ENCODE assay signal across 16 cellular contexts in genomic region chr1:183808296-183809027, GRCh38. TPM values are rescaled to one million over a fixed set of nuclear protein-coding genes. Genes with fewer than 3 reads are reported as not detected.
A peak's percentile ranks its signal among the peaks of the same experiment; 100 is the strongest.
DNase-seq lines count a peak whose midpoint lies in the region; ATAC-seq, FAIRE-seq and TF ChIP-seq lines count a peak whose summit lies in the region.
"Had no signal": no experiment of that assay in that cellular context is flagged by ENCODE, and none has a peak within 500 bp of the region (broad histone marks: within the 10 kb centered on the region; RNA-seq: fewer than 3 reads in every experiment).

No MANE protein-coding gene starts in this region.

- no peaks in the 10 kb centered on the region for H3K27me3 Mint-ChIP-seq in dendritic cell treated with granulocyte-macrophage colony-stimulating factor and Interleukin-4, amounts not matched to agents 40 ng/mL and 50 ng/mL, for 4 days
- no peaks in the 10 kb centered on the region for H3K27me3 Mint-ChIP-seq in mesothelial cell of epicardium (ENCODE audit: low read depth)

- no peak overlapping the region for H2AFZ ChIP-seq in HepG2 (ENCODE audit: low read length)

- no peaks in the 10 kb centered on the region for H3K79me2 ChIP-seq in HepG2 (ENCODE audit: insufficient read depth, low read length)

- in situ Hi-C loops in HepG2 (cut with HindIII; ENCODE audit: extremely low pct_ligation_motif_present, low pct_unique_long_range_greater_than_20kb), result no loop called here

- ATAC-seq in HepG2 (no peak), right lobe of liver (no peak), pancreas (no peak)
- ATAC-seq: A549; naive thymus-derived CD8-positive, alpha-beta T cell had no signal

- CTCF ChIA-PET in HepG2 (lab: Yijun Ruan, JAX; ENCODE audit: low intra/inter-chr PET ratio, low total read pairs), result no interaction called here

- H3K36me3 Mint-ChIP-seq in dendritic cell treated with granulocyte-macrophage colony-stimulating factor and Interleukin-4, amounts not matched to agents 40 ng/mL and 50 ng/mL, for 4 days (ENCODE audit: low read depth), result peaks cover 83% of the 10 kb centered on the region
- peaks cover 10% of the 10 kb centered on the region for H3K36me3 Mint-ChIP-seq in mesothelial cell of epicardium

- no peak for TF ChIP-seq CTCF in HepG2 (CRISPR knock-in tag; IDR thresholded peaks at IDR 0.05)
- no peak for TF ChIP-seq CTCF in right lobe of liver (IDR thresholded peaks at IDR 0.05)
- no peak for TF ChIP-seq CTCF in mesothelial cell of epicardium (IDR thresholded peaks at IDR 0.05; ENCODE audit: unreplicated experiment)
- TF ChIP-seq CTCF in pancreas (IDR thresholded peaks at IDR 0.05), result no peak

- H3K9ac ChIP-seq in HepG2 (ENCODE audit: insufficient read depth, low read depth, low read length), result no peak overlapping the region

- POLR2A ChIA-PET in HepG2 (lab: Yijun Ruan, JAX), result no interaction called here

- FAIRE-seq in HepG2 (lab: Jason Lieb, UNC) (no peak), pancreas (lab: Jason Lieb, UNC) (no peak), RCC 7860 (lab: Jason Lieb, UNC) (no peak)
- FAIRE-seq: A549, D721Med, keratinocyte had no signal

- DNase-seq in HepG2 (ENCODE audit: low spot score) (peak; percentile 38), right lobe of liver (no peak), mesothelial cell of epicardium (ENCODE audit: low spot score in 2 of 2, unreplicated experiment in 2 of 2) (no peak), pancreas (no peak), DMS153 (lab: John Stamatoyannopoulos, UW) (no peak), D341Med (ENCODE audit: low spot score) (no peak), RCC 7860 (ENCODE audit: low spot score) (no peak)
- DNase-seq: activated B cell treated with CpG ODN at 0.5 μM for 24 hours; activated naive CD8-positive, alpha-beta T cell treated with anti-CD3 and anti-CD28 coated beads, Interleukin-2, amount 50 U/mL, for 24 hours; H7; naive thymus-derived CD8-positive, alpha-beta T cell had no signal

- H3K4me1 ChIP-seq in HepG2 (ENCODE audit: insufficient read depth, low read length), result peaks cover 39% of the 10 kb centered on the region
- H3K4me1 ChIP-seq in right lobe of liver, result no peaks in the 10 kb centered on the region
- no peaks in the 10 kb centered on the region for H3K4me1 ChIP-seq in pancreas

- no peak for TF ChIP-seq RAD21 in HepG2 (CRISPR knock-in tag; IDR thresholded peaks at IDR 0.05)

- BruUV-seq in HepG2 (replicated peaks; lab: Mats Ljungman, UMichigan), result no TSS peak

- TF ChIP-seq POLR2A in HepG2 (IDR thresholded peaks at IDR 0.05; ENCODE audit: insufficient read depth in 1 of 2, low read depth in 2 of 2, low read length in 2 of 2) (no peak), right lobe of liver (IDR thresholded peaks at IDR 0.05) (no peak)

- 94% methylated on average over 2 of the region's 2 CpGs for WGBS in HepG2 (ENCODE audit: low lambda C conversion rate)
- 36% methylated on average over 2 of the region's 2 CpGs for WGBS in right lobe of liver (ENCODE audit: insufficient coverage, low coverage, low lambda C conversion rate, missing lambda C conversion rate)
- WGBS in pancreas, 2 donors, result 69 to 71% methylated on average over 2 of the region's 2 CpGs

- no peaks in the 10 kb centered on the region for H4K20me1 ChIP-seq in HepG2 (ENCODE audit: insufficient read depth, low read length)

- H3K27me3 ChIP-seq in HepG2 (ENCODE audit: control insufficient read depth in 1 of 2, insufficient read depth in 2 of 2, low read length in 2 of 2) (no peaks in the 10 kb centered on the region; a peak in 1 of 5 replicates), right lobe of liver (no peaks in the 10 kb centered on the region), pancreas (no peaks in the 10 kb centered on the region)

- no peak overlapping the region for H3K4me2 ChIP-seq in HepG2 (ENCODE audit: low read depth, low read length)
- H3K4me2 ChIP-seq: A549 had no signal

- H3K4me3 Mint-ChIP-seq in dendritic cell treated with granulocyte-macrophage colony-stimulating factor and Interleukin-4, amounts not matched to agents 40 ng/mL and 50 ng/mL, for 4 days, result peak overlapping the region; percentile 89
- peak overlapping the region; percentile 48 for H3K4me3 Mint-ChIP-seq in mesothelial cell of epicardium
- H3K4me3 Mint-ChIP-seq: activated B cell treated with CpG ODN at 0.5 μM for 24 hours; activated naive CD8-positive, alpha-beta T cell treated with anti-CD3 and anti-CD28 coated beads, Interleukin-2, amount 50 U/mL, for 24 hours; naive thymus-derived CD8-positive, alpha-beta T cell had no signal

- TF ChIP-seq EP300 in HepG2 (IDR thresholded peaks at IDR 0.05; ENCODE audit: low read depth in 2 of 2, low read length in 2 of 2) (no peak), HepG2 (CRISPR knock-in tag; IDR thresholded peaks at IDR 0.05; ENCODE audit: borderline replicate concordance) (no peak)

- H3K27ac ChIP-seq in HepG2 (ENCODE audit: extremely low read length, insufficient read depth, low read length) (no peak overlapping the region), right lobe of liver (no peak overlapping the region), pancreas (no peak overlapping the region)
- H3K27ac ChIP-seq: A549, HL-60 had no signal

- H3K36me3 ChIP-seq in HepG2 (replicated peaks in 1 of 2; ENCODE audit: control insufficient read depth in 1 of 2, insufficient read depth in 2 of 2, low read length in 2 of 2) (no peaks in the 10 kb centered on the region), right lobe of liver (no peaks in the 10 kb centered on the region), pancreas (no peaks in the 10 kb centered on the region)

- peaks cover under 1% of the 10 kb centered on the region for H3K9me3 Mint-ChIP-seq in dendritic cell treated with granulocyte-macrophage colony-stimulating factor and Interleukin-4, amounts not matched to agents 40 ng/mL and 50 ng/mL, for 4 days
- H3K9me3 Mint-ChIP-seq in mesothelial cell of epicardium, result no peaks in the 10 kb centered on the region
- H3K9me3 Mint-ChIP-seq: activated B cell treated with CpG ODN at 0.5 μM for 24 hours; activated naive CD8-positive, alpha-beta T cell treated with anti-CD3 and anti-CD28 coated beads, Interleukin-2, amount 50 U/mL, for 24 hours had no signal

- intact Hi-C loops in HepG2 (cut with micrococcal nuclease; ENCODE audit: unreplicated experiment), result loop anchor here (5.0 kb wide), 1 partner anchor 34 kb away; no protein-coding TSS in a partner anchor
- intact Hi-C loops in right lobe of liver (cut with DNase I), result no loop called here
- intact Hi-C loops in dendritic cell treated with granulocyte-macrophage colony-stimulating factor and Interleukin-4, amounts not matched to agents 40 ng/mL and 50 ng/mL, for 4 days (cut with micrococcal nuclease), result loop anchor here (5.0 kb wide), 2 partner anchors 104 to 171 kb away; partner anchors contain the start of gene ARPC5
- intact Hi-C loops in pancreas (cut with DNase I), result no loop called here

- no peaks in the 10 kb centered on the region for H3K9me3 ChIP-seq in HepG2 (ENCODE audit: low read length)
- H3K9me3 ChIP-seq in right lobe of liver, result no peaks in the 10 kb centered on the region
- no peaks in the 10 kb centered on the region for H3K9me3 ChIP-seq in pancreas

- peak overlapping the region; percentile 99 for H3K27ac Mint-ChIP-seq in dendritic cell treated with granulocyte-macrophage colony-stimulating factor and Interleukin-4, amounts not matched to agents 40 ng/mL and 50 ng/mL, for 4 days
- H3K27ac Mint-ChIP-seq in mesothelial cell of epicardium, result peak overlapping the region; percentile 60
- H3K27ac Mint-ChIP-seq: activated B cell treated with CpG ODN at 0.5 μM for 24 hours; activated naive CD8-positive, alpha-beta T cell treated with anti-CD3 and anti-CD28 coated beads, Interleukin-2, amount 50 U/mL, for 24 hours; naive thymus-derived CD8-positive, alpha-beta T cell had no signal

- H3K4me1 Mint-ChIP-seq in dendritic cell treated with granulocyte-macrophage colony-stimulating factor and Interleukin-4, amounts not matched to agents 40 ng/mL and 50 ng/mL, for 4 days (ENCODE audit: low read depth), result peaks cover 61% of the 10 kb centered on the region
- peaks cover 73% of the 10 kb centered on the region for H3K4me1 Mint-ChIP-seq in mesothelial cell of epicardium

- H3K4me3 ChIP-seq in HepG2 (replicated peaks in 1 of 3; ENCODE audit: insufficient read depth in 1 of 3, low read depth in 2 of 3, low read length in 3 of 3) (no peak overlapping the region), right lobe of liver (peak overlapping the region in 1 of 3 donors; percentile 11), pancreas (no peak overlapping the region)
- H3K4me3 ChIP-seq: A549 had no signal

TF ChIP-seq in HepG2, 621 proteins besides CTCF, POLR2A, EP300 and RAD21:
- TF ChIP-seq SNAPC5 (CRISPR knock-in tag; IDR thresholded peaks at IDR 0.05; ENCODE audit: borderline replicate concordance) (no peak), ZNF768 (CRISPR knock-in tag; IDR thresholded peaks at IDR 0.05) (peak; percentile 53; the same call in 1 of the 2 replicates), BCL6 (CRISPR knock-in tag; IDR thresholded peaks at IDR 0.05) (peak; percentile 48)
TF ChIP-seq in HepG2: peak in this region for 2.

RNA-seq across cellular contexts. Expression of gene RGL1, which starts 3.5 kb away (rescaled TPM):
- total RNA-seq in HepG2 (2016; rRNA removed; fragmentation: Illumina TruSeq; extraction: Trizol), result 4.7 and 5.7 TPM in 2 replicates
- total RNA-seq in HepG2 (2016; cell fraction: cytosol; rRNA removed; fragmentation: Illumina TruSeq; extraction: Trizol; ENCODE audit: low read depth), result 0.81 and 1.1 TPM in 2 replicates
- 4.3 and 5.7 TPM in 2 replicates for total RNA-seq in HepG2 (2016; cell fraction: insoluble cytoplasmic fraction; rRNA removed; fragmentation: Illumina TruSeq; extraction: Trizol)
- 2.6 and 2.8 TPM in 2 replicates for total RNA-seq in HepG2 (2016; cell fraction: membrane; rRNA removed; fragmentation: Illumina TruSeq; extraction: Trizol)
- 5.2 and 5.9 TPM in 2 replicates for total RNA-seq in HepG2 (2016; cell fraction: nucleus; rRNA removed; fragmentation: Illumina TruSeq; extraction: Trizol)
- polyA plus RNA-seq in HepG2 (2011; rRNA removed), result 3.4 and 3.5 TPM in 2 replicates
- 2.4 and 3.1 TPM in 2 replicates for polyA plus RNA-seq in HepG2 (2011; cell fraction: cytosol; rRNA removed)
- 2.7 and 2.8 TPM in 2 replicates for polyA plus RNA-seq in HepG2 (2011; cell fraction: nucleus; rRNA removed)
- 1.8 and 1.9 TPM in 2 replicates for polyA plus RNA-seq in HepG2 (2012)
- polyA plus RNA-seq in HepG2 (2016; cell fraction: cytosol; fragmentation: Illumina TruSeq; extraction: Trizol; ENCODE audit: low read depth), result 0.16 and 0.20 TPM in 2 replicates
- polyA plus RNA-seq in HepG2 (2016; cell fraction: insoluble cytoplasmic fraction; fragmentation: Illumina TruSeq; extraction: Trizol; ENCODE audit: low read depth), result 5.0 and 5.2 TPM in 2 replicates
- 1.2 and 1.3 TPM in 2 replicates for polyA plus RNA-seq in HepG2 (2016; cell fraction: membrane; fragmentation: Illumina TruSeq; extraction: Trizol; ENCODE audit: low read depth)
- 5.2 and 5.4 TPM in 2 replicates for polyA plus RNA-seq in HepG2 (2016; cell fraction: nucleus; fragmentation: Illumina TruSeq; extraction: Trizol; ENCODE audit: insufficient read depth, low read depth)
- polyA minus RNA-seq in HepG2 (2011; rRNA and poly(A)+ RNA removed; ENCODE audit: low replicate concordance), result 1.8 and 3.3 TPM in 2 replicates
- polyA minus RNA-seq in HepG2 (2011; cell fraction: cytosol; rRNA and poly(A)+ RNA removed), result 2.6 and 3.0 TPM in 2 replicates
- polyA minus RNA-seq in HepG2 (2011; cell fraction: nucleus; rRNA and poly(A)+ RNA removed), result 6.7 and 7.7 TPM in 2 replicates
- total RNA-seq in right lobe of liver, result 10 to 100 TPM in 1 of 6 experiments, 1 to 10 TPM in 5; 5.5 to 13.1 (median 6.9) TPM
- total RNA-seq in mesothelial cell of epicardium, result 30.5 to 34.0 TPM (median 31.3 TPM) in 3 replicates
- total RNA-seq in pancreas, result 1 to 10 TPM; 2.8 to 9.1 (median 4.9) TPM
- polyA plus RNA-seq in pancreas, result 1 to 10 TPM; 3.6 to 6.6 TPM

Comparison
In these comparisons a context has a peak if more than half of its experiments do, and no peak if none do; other contexts are left out.
1. intact Hi-C loops: an anchor here in HepG2 (5.0 kb wide) and dendritic cell treated with granulocyte-macrophage colony-stimulating factor and Interleukin-4, amounts not matched to agents 40 ng/mL and 50 ng/mL, for 4 days (5.0 kb wide); none called in right lobe of liver and pancreas.